1 cellular context compared by ENCODE assay signal in genomic region chr10:79406683-79407396, GRCh38.
A peak's percentile ranks its signal among the peaks of the same experiment; 100 is the strongest.
TF ChIP-seq lines count a peak whose summit lies in the region.

No MANE protein-coding gene starts in this region.

TF ChIP-seq in HepG2, 621 proteins besides CTCF, POLR2A, EP300 and RAD21 (continued from another document):
- TF ChIP-seq ZBTB38 (CRISPR knock-in tag; IDR thresholded peaks at IDR 0.05), result 0 out of 2 replicates have a peak, but pooled peaks have one; percentile 8
- peak; percentile 94 for TF ChIP-seq ZNF263 (CRISPR knock-in tag; IDR thresholded peaks at IDR 0.05)
- TF ChIP-seq HNRNPL (IDR thresholded peaks at IDR 0.05; ENCODE audit: low read depth, low read length), result peak; percentile 58; the same call in 1 of the 2 replicates
- 0 out of 2 replicates have a peak, but pooled peaks have one; percentile 13 for TF ChIP-seq ZNF7 (CRISPR knock-in tag; IDR thresholded peaks at IDR 0.05)
- TF ChIP-seq MLLT10 (CRISPR knock-in tag; IDR thresholded peaks at IDR 0.05), result no peak
- TF ChIP-seq FOXC1 (CRISPR knock-in tag; IDR thresholded peaks at IDR 0.05; ENCODE audit: borderline replicate concordance), result no peak
- TF ChIP-seq ZBTB33 (CRISPR knock-in tag; IDR thresholded peaks at IDR 0.05), result peak; percentile 86
- TF ChIP-seq ZNF710 (CRISPR knock-in tag; IDR thresholded peaks at IDR 0.05; ENCODE audit: borderline replicate concordance), result no peak
